In genomic region chr3:73029321-73029796, GRCh38 we compare ENCODE assay signal across 8 cellular contexts. TPM values are rescaled to one million over a fixed set of nuclear protein-coding genes. Genes with fewer than 3 reads are reported as not detected.
A peak's percentile ranks its signal among the peaks of the same experiment; 100 is the strongest.
DNase-seq lines count a peak whose midpoint lies in the region; ATAC-seq, FAIRE-seq and TF ChIP-seq lines count a peak whose summit lies in the region.

No MANE protein-coding gene starts in this region.

- 20 to 36% methylated on average over 1 of the region's 1 CpG for WGBS in lung, 2 donors

- peaks cover 10 to 33% of the 10 kb centered on the region in 2 donors for H3K4me1 ChIP-seq in lung (ENCODE audit: control insufficient read depth in 2 of 2, insufficient read depth in 2 of 2, low read length in 2 of 2)

- no peaks in the 10 kb centered on the region for H3K9me3 ChIP-seq in lung (ENCODE audit: control insufficient read depth in 2 of 2, insufficient read depth in 1 of 2, low read length in 1 of 2)

- peak; percentile 57 for FAIRE-seq in HTR-8/SVneo (lab: Jason Lieb, UNC)

- ATAC-seq in lung (ENCODE audit: insufficient read depth, low FRiP score) = peak; percentile 76
- ATAC-seq in HG02870 (IDR thresholded peaks at IDR 0.05; ENCODE audit: unreplicated experiment) = no peak

- H3K27ac ChIP-seq in brain microvascular endothelial cell = peak overlapping the region; percentile 81
- H3K27ac ChIP-seq in lung (ENCODE audit: low read depth in 1 of 2, low read length in 1 of 2) = peak overlapping the region in 1 of 2 donors; percentile 24

- H3K4me3 ChIP-seq in AG09309 (ENCODE audit: control insufficient read depth, low read depth, low read length) (no peak overlapping the region), brain microvascular endothelial cell (ENCODE audit: low read depth, low read length) (no peak overlapping the region), lung (no peak overlapping the region)

- DNase-seq in AG09309 (ENCODE audit: low read depth) (peak; percentile 75), HTR-8/SVneo (ENCODE audit: insufficient read length, low spot score) (peak; percentile 48), brain microvascular endothelial cell (peak; percentile 91), lung (ENCODE audit: low spot score) (no peak), NCI-H2107 treated with DMSO at 0.1 percent for 48 hours (lab: John Stamatoyannopoulos, UW; ENCODE audit: unreplicated experiment) (no peak), DMS53 treated with DMSO at 0.1 percent for 48 hours (lab: John Stamatoyannopoulos, UW; ENCODE audit: unreplicated experiment) (no peak)
- no peak for DNase-seq in activated CD4-positive, CD25-positive, alpha-beta regulatory T cell treated with anti-CD3 and anti-CD28 coated beads, Interleukin-2, amount 50 U/mL, for 72 hours

- H3K27me3 ChIP-seq in brain microvascular endothelial cell (replicated peaks) = no peaks in the 10 kb centered on the region
- H3K27me3 ChIP-seq in lung (ENCODE audit: control insufficient read depth, insufficient read depth) = no peaks in the 10 kb centered on the region

- H3K36me3 ChIP-seq in brain microvascular endothelial cell (replicated peaks) (no peaks in the 10 kb centered on the region), lung (ENCODE audit: control insufficient read depth in 2 of 2, insufficient read depth in 2 of 2, low read length in 2 of 2) (peaks cover 0 to 2% of the 10 kb centered on the region in 2 donors)

- TF ChIP-seq CTCF in AG09309 (IDR thresholded peaks at IDR 0.05; ENCODE audit: control insufficient read depth, insufficient read depth, low read depth, low read length, missing control alignments) (no peak), brain microvascular endothelial cell (IDR thresholded peaks at IDR 0.05; ENCODE audit: low read depth, low read length, missing control alignments) (no peak), lung (IDR thresholded peaks at IDR 0.05; ENCODE audit: control extremely low read depth, extremely low read depth) (no peak)

- in situ Hi-C loops in brain microvascular endothelial cell (cut with HindIII; ENCODE audit: low pct_ligation_motif_present, low sequenced_read_pairs) = no loop called here

RNA-seq across cellular contexts. Expression of gene EBLN2, which starts 32.1 kb away (rescaled TPM):
- total RNA-seq in lung = 10 to 100 TPM in 1 of 2 donors, 1 to 10 TPM in 1; 3.8 to 18.5 TPM
- 1 to 10 TPM in 1 of 2 donors, under 1 TPM in 1; 0.61 to 1.2 TPM for polyA plus RNA-seq in lung

RNA-seq across cellular contexts. Expression of gene PPP4R2, which starts 32.7 kb away (rescaled TPM):
- total RNA-seq in lung = 100 to 1,000 TPM in 1 of 2 donors, 10 to 100 TPM in 1; 54.3 to 105 TPM
- polyA plus RNA-seq in lung = 10 to 100 TPM; 17.1 to 21.7 TPM

Comparison
In these comparisons a context has a peak if more than half of its experiments do, and no peak if none do; other contexts are left out.
1. DNase-seq: peak in AG09309 (single experiment), HTR-8/SVneo (single experiment) and brain microvascular endothelial cell (single experiment); none in lung (single experiment), NCI-H2107 treated with DMSO at 0.1 percent for 48 hours (single experiment), DMS53 treated with DMSO at 0.1 percent for 48 hours (single experiment) and activated CD4-positive, CD25-positive, alpha-beta regulatory T cell treated with anti-CD3 and anti-CD28 coated beads, Interleukin-2, amount 50 U/mL, for 72 hours (single experiment).